ENCODE assay signal across 8 cellular contexts in the genomic region with DNA sequence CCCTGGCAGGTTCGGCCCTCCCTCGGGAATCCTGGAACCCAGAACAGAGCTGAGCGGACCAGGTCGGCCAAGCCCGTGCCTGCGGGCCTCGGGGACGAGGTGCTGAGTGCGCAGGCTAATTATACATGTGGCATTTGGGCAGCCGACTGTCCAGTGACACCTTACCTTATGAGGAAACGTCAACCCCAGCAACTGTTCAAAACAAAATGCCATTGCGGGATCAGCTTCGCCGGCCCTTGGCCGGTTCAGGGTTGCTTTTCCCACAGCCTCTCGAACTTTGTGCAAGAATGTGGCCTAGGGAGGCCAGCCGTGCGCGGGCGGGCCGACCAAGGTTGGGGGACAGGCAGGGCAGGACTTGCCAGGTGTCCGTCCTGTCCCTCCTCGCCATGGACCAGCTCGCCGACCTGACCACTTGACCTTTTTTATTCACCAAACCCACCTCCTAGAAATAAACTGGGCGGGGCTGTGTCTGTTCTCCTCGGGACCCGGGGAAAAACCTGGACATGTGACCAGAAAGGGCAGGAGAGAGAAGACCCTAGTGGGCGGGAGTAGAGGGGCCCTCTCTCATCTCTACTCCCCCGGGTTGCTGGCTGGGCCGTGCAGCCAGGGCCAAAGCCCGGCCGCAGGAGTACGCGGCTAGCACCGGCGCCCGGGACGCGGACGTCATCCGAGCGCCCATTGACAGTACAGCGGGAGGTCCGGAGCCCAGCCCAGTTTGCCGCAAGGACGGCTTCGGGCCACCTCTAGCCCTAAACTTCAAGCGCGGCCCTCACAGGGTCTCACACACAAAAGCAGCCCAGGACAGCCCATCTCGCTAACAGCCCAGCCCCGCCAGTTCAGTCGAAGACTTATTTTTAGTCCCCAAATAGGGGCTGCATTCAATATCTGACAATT.
A peak's percentile ranks its signal among the peaks of the same experiment; 100 is the strongest.
DNase-seq lines count a peak whose midpoint lies in the region; ATAC-seq and TF ChIP-seq lines count a peak whose summit lies in the region.

No MANE protein-coding gene starts in this region.

- H3K4me3 ChIP-seq in GM08714 (ENCODE audit: low read length) (peak overlapping the region; percentile 12; the same call in 1 of the 2 replicates), fibroblast of the aortic adventitia (ENCODE audit: low read depth, low read length) (peak overlapping the region; percentile 60)

- H3K27ac Mint-ChIP-seq in T-helper 17 cell (no peak overlapping the region), nephron progenitor cell (no peak overlapping the region)

- H3K9me3 ChIP-seq in T-helper 17 cell (ENCODE audit: control insufficient read depth, low read length, poor library complexity, severe bottlenecking): peaks cover 2% of the 10 kb centered on the region

- H3K27me3 Mint-ChIP-seq in T-helper 17 cell: peaks cover 54% of the 10 kb centered on the region
- peaks cover 35% of the 10 kb centered on the region for H3K27me3 Mint-ChIP-seq in nephron progenitor cell (ENCODE audit: low read depth, poor library complexity)

- H3K36me3 Mint-ChIP-seq in T-helper 17 cell (ENCODE audit: low read depth) (peaks cover 10% of the 10 kb centered on the region), nephron progenitor cell (ENCODE audit: low read depth) (no peaks in the 10 kb centered on the region)

- ATAC-seq in T-helper 17 cell (no peak), HG03460 (IDR thresholded peaks at IDR 0.05; ENCODE audit: unreplicated experiment) (no peak), HG03139 (IDR thresholded peaks at IDR 0.05; ENCODE audit: unreplicated experiment) (no peak), HG03097 (IDR thresholded peaks at IDR 0.05; ENCODE audit: low FRiP score, unreplicated experiment) (no peak)

- H3K4me3 Mint-ChIP-seq in T-helper 17 cell (peak overlapping the region; percentile 80), nephron progenitor cell (peak overlapping the region; percentile 90)

- no peaks in the 10 kb centered on the region for H3K9me3 Mint-ChIP-seq in nephron progenitor cell

- no peak for TF ChIP-seq CTCF in fibroblast of the aortic adventitia (IDR thresholded peaks at IDR 0.05; ENCODE audit: insufficient read depth, low read length)
- TF ChIP-seq CTCF in nephron progenitor cell (IDR thresholded peaks at IDR 0.05): no peak

- H3K4me1 Mint-ChIP-seq in T-helper 17 cell (peaks cover 18% of the 10 kb centered on the region), nephron progenitor cell (peaks cover 29% of the 10 kb centered on the region)

- no peak for DNase-seq in T-helper 17 cell
- no peak for DNase-seq in fibroblast of the aortic adventitia (ENCODE audit: low read depth)
- DNase-seq in nephron progenitor cell: peak; percentile 60
- no peak for DNase-seq in activated CD4-positive, alpha-beta T cell treated with anti-CD3 and anti-CD28 coated beads, Interleukin-2, amount 50 U/mL, for 48 hours
